In the genomic region with DNA sequence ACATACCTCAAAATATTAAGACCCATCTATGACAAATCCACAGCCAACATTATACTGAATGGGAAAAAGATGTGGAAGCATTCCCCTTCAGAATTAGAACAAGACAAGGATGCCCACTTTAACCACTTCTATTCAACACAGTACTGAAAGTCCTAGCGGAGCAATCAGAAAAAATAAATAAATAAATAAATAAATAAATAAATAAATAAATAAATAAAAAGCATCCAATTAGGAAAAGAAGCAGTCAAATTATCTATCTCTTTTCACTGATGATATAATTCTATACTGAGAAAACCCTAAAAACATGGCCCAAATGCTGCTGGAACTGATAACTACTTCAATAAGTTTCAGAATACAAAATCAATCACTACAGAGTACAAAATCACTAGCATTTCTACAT, we compare ENCODE assay signal across 1 cellular context.
TF ChIP-seq lines count a peak whose summit lies in the region.

No MANE protein-coding gene starts in this region.

TF ChIP-seq in HEK293, 187 proteins besides CTCF, POLR2A, EP300 and RAD21 (continued from another document):
- TF ChIP-seq, protein P1, sequence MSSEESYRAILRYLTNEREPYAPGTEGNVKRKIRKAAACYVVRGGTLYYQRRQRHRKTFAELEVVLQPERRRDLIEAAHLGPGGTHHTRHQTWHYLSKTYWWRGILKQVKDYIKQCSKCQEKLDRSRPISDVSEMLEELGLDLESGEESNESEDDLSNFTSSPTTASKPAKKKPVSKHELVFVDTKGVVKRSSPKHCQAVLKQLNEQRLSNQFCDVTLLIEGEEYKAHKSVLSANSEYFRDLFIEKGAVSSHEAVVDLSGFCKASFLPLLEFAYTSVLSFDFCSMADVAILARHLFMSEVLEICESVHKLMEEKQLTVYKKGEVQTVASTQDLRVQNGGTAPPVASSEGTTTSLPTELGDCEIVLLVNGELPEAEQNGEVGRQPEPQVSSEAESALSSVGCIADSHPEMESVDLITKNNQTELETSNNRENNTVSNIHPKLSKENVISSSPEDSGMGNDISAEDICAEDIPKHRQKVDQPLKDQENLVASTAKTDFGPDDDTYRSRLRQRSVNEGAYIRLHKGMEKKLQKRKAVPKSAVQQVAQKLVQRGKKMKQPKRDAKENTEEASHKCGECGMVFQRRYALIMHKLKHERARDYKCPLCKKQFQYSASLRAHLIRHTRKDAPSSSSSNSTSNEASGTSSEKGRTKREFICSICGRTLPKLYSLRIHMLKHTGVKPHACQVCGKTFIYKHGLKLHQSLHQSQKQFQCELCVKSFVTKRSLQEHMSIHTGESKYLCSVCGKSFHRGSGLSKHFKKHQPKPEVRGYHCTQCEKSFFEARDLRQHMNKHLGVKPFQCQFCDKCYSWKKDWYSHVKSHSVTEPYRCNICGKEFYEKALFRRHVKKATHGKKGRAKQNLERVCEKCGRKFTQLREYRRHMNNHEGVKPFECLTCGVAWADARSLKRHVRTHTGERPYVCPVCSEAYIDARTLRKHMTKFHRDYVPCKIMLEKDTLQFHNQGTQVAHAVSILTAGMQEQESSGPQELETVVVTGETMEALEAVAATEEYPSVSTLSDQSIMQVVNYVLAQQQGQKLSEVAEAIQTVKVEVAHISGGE (tag by site-specific recombination; conservative IDR thresholded peaks at IDR 0.05; ENCODE audit: low read depth) = peak; percentile 81
- no peak for TF ChIP-seq ZNF274 (IDR thresholded peaks at IDR 0.05; ENCODE audit: low read length)
- no peak for TF ChIP-seq ZNF274 (tag by site-specific recombination; IDR thresholded peaks at IDR 0.05; ENCODE audit: borderline replicate concordance)
- TF ChIP-seq ZXDB (tag by site-specific recombination; IDR thresholded peaks at IDR 0.05) = peak; percentile 58
- TF ChIP-seq, protein P2, sequence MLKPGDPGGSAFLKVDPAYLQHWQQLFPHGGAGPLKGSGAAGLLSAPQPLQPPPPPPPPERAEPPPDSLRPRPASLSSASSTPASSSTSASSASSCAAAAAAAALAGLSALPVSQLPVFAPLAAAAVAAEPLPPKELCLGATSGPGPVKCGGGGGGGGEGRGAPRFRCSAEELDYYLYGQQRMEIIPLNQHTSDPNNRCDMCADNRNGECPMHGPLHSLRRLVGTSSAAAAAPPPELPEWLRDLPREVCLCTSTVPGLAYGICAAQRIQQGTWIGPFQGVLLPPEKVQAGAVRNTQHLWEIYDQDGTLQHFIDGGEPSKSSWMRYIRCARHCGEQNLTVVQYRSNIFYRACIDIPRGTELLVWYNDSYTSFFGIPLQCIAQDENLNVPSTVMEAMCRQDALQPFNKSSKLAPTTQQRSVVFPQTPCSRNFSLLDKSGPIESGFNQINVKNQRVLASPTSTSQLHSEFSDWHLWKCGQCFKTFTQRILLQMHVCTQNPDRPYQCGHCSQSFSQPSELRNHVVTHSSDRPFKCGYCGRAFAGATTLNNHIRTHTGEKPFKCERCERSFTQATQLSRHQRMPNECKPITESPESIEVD (tag by site-specific recombination; IDR thresholded peaks at IDR 0.05) = no peak
- TF ChIP-seq ZNF157 (tag by site-specific recombination; IDR thresholded peaks at IDR 0.05) = no peak
- TF ChIP-seq ZBTB20 (tag by site-specific recombination; IDR thresholded peaks at IDR 0.05) = no peak
- no peak for TF ChIP-seq WT1 (tag by site-specific recombination; IDR thresholded peaks at IDR 0.05)
- TF ChIP-seq ZNF362 (tag by site-specific recombination; IDR thresholded peaks at IDR 0.05) = no peak
- TF ChIP-seq ZNF664 (tag by site-specific recombination; IDR thresholded peaks at IDR 0.05) = peak; percentile 52
